ENCODE assay signal across 1 cellular context in genomic region chr6:31183287-31183686, GRCh38.
TF ChIP-seq lines count a peak whose summit lies in the region.
"Not testable (repeated sequence)": the region's sequence is repeated elsewhere in the genome, so short reads cannot be mapped to it uniquely, and the experiment has no call there.

No MANE protein-coding gene starts in this region.

TF ChIP-seq in HepG2, 621 proteins besides CTCF, POLR2A, EP300 and RAD21 (continued from another document):
- TF ChIP-seq USF2 (IDR thresholded peaks at IDR 0.05; ENCODE audit: low read depth, low read length); SOX6 (IDR thresholded peaks at IDR 0.05): not testable (repeated sequence)
- TF ChIP-seq USF2 (CRISPR knock-in tag; IDR thresholded peaks at IDR 0.05; ENCODE audit: borderline replicate concordance), result 0 out of 2 replicates have a peak, but pooled peaks have one; percentile 19
- TF ChIP-seq SOX6 (CRISPR knock-in tag; IDR thresholded peaks at IDR 0.05), result 0 out of 2 replicates have a peak, but pooled peaks have one; percentile 20
- peak; percentile 46 for TF ChIP-seq PAXIP1 (CRISPR knock-in tag; conservative IDR thresholded peaks at IDR 0.05)
- peak; percentile 63 for TF ChIP-seq HNF4A (CRISPR knock-in tag; IDR thresholded peaks at IDR 0.05)
